In the genomic region with DNA sequence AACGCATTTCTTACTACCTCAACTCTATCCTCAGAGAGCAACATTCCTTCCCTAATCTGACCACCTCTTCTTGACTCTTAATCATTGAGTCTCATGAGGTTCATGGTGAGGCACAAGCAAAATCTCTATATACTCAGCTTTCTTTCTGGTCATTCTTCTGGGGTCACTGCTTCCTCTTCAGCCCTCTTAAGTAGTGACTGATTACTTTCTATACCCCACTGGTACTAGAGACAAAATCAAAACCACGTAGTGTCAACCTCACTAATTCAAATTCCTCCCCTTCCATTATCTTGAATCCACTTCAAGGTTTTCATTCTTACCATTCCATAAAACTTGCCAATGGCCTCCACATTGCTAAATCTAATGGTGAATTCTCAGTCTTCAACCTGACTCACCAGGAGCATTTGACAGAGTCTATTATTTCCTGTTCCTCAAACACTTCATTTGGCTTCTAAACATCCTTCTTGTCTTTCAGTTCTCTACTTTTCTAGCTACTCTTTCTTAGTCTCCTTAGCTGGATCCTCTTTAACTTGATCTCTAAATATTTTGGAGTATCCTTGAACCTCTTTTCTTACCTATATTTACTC, we compare ENCODE assay signal across 1 cellular context.
TF ChIP-seq lines count a peak whose summit lies in the region.

No MANE protein-coding gene starts in this region.

TF ChIP-seq in GM12878, 131 proteins besides CTCF, POLR2A, EP300 and RAD21:
- TF ChIP-seq NRF1 (conservative IDR thresholded peaks at IDR 0.05; ENCODE audit: low read depth, low read length) (no peak), NBN (IDR thresholded peaks at IDR 0.05) (no peak), MTA3 (IDR thresholded peaks at IDR 0.05; ENCODE audit: borderline replicate concordance, low read length) (no peak), BMI1 (IDR thresholded peaks at IDR 0.05; ENCODE audit: borderline replicate concordance) (no peak), CHD4 (IDR thresholded peaks at IDR 0.05) (no peak), ZNF24 (IDR thresholded peaks at IDR 0.05) (no peak), NFXL1 (IDR thresholded peaks at IDR 0.05; ENCODE audit: borderline replicate concordance) (no peak)
- TF ChIP-seq, protein P1, sequence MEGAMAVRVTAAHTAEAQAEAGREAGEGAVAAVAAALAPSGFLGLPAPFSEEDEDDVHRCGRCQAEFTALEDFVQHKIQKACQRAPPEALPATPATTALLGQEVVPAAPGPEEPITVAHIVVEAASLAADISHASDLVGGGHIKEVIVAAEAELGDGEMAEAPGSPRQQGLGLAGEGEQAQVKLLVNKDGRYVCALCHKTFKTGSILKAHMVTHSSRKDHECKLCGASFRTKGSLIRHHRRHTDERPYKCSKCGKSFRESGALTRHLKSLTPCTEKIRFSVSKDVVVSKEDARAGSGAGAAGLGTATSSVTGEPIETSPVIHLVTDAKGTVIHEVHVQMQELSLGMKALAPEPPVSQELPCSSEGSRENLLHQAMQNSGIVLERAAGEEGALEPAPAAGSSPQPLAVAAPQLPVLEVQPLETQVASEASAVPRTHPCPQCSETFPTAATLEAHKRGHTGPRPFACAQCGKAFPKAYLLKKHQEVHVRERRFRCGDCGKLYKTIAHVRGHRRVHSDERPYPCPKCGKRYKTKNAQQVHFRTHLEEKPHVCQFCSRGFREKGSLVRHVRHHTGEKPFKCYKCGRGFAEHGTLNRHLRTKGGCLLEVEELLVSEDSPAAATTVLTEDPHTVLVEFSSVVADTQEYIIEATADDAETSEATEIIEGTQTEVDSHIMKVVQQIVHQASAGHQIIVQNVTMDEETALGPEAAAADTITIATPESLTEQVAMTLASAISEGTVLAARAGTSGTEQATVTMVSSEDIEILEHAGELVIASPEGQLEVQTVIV (IDR thresholded peaks at IDR 0.05; ENCODE audit: borderline replicate concordance, partially characterized antibody): no peak
- TF ChIP-seq, protein P2, sequence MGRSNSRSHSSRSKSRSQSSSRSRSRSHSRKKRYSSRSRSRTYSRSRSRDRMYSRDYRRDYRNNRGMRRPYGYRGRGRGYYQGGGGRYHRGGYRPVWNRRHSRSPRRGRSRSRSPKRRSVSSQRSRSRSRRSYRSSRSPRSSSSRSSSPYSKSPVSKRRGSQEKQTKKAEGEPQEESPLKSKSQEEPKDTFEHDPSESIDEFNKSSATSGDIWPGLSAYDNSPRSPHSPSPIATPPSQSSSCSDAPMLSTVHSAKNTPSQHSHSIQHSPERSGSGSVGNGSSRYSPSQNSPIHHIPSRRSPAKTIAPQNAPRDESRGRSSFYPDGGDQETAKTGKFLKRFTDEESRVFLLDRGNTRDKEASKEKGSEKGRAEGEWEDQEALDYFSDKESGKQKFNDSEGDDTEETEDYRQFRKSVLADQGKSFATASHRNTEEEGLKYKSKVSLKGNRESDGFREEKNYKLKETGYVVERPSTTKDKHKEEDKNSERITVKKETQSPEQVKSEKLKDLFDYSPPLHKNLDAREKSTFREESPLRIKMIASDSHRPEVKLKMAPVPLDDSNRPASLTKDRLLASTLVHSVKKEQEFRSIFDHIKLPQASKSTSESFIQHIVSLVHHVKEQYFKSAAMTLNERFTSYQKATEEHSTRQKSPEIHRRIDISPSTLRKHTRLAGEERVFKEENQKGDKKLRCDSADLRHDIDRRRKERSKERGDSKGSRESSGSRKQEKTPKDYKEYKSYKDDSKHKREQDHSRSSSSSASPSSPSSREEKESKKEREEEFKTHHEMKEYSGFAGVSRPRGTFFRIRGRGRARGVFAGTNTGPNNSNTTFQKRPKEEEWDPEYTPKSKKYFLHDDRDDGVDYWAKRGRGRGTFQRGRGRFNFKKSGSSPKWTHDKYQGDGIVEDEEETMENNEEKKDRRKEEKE (IDR thresholded peaks at IDR 0.05): no peak
